Comparison of ENCODE assay signal across 14 cellular contexts in genomic region chr13:48852911-48853310, GRCh38.
DNase-seq lines count a peak whose midpoint lies in the region; ATAC-seq and TF ChIP-seq lines count a peak whose summit lies in the region.
"Had no signal": no experiment of that assay in that cellular context is flagged by ENCODE, and none has a peak within 500 bp of the region (broad histone marks: within the 10 kb centered on the region; RNA-seq: fewer than 3 reads in every experiment).

No MANE protein-coding gene starts in this region.

- in situ Hi-C loops in brain microvascular endothelial cell (cut with HindIII; ENCODE audit: low pct_ligation_motif_present, low sequenced_read_pairs) = no loop called here

- no peak for ATAC-seq in HG02588 (IDR thresholded peaks at IDR 0.05; ENCODE audit: unreplicated experiment)
- ATAC-seq: CD8-positive, alpha-beta T cell; GM12878 had no signal

- H3K27ac ChIP-seq in BLaER1 treated with 17β-estradiol and CSF1 and Interleukin-3, amounts not matched to agents 10 nM and 100 nM = no peak overlapping the region
- H3K27ac ChIP-seq in brain microvascular endothelial cell = peak overlapping the region; percentile 87
- peak overlapping the region; percentile 14 for H3K27ac ChIP-seq in osteoblast (ENCODE audit: low read depth, low read length)
- no peak overlapping the region for H3K27ac ChIP-seq in MM.1S (ENCODE audit: low read length)
- H3K27ac ChIP-seq: C4-2B, GM23248 had no signal

- no peak for TF ChIP-seq CTCF in brain microvascular endothelial cell (IDR thresholded peaks at IDR 0.05; ENCODE audit: low read depth, low read length, missing control alignments)
- no peak for TF ChIP-seq CTCF in osteoblast (IDR thresholded peaks at IDR 0.05; ENCODE audit: extremely low read depth, low read depth, low read length)
- TF ChIP-seq CTCF in MM.1S (IDR thresholded peaks at IDR 0.05; ENCODE audit: low read length) = no peak

- no peaks in the 10 kb centered on the region for H3F3A ChIP-seq in MM.1S (ENCODE audit: insufficient read depth, low read length)

- no peaks in the 10 kb centered on the region for H3K9me3 ChIP-seq in BLaER1 treated with 17β-estradiol and CSF1 and Interleukin-3, amounts not matched to agents 10 nM and 100 nM (replicated peaks in 1 of 11)
- H3K9me3 ChIP-seq in osteoblast (ENCODE audit: low read depth, low read length) (no peaks in the 10 kb centered on the region), MM.1S (replicated peaks; ENCODE audit: insufficient read depth, low read length) (no peaks in the 10 kb centered on the region)

- peaks cover 0 to 4% (median 0%) of the 10 kb centered on the region in 11 experiments; a peak in 1 of 22 replicates for H3K27me3 ChIP-seq in BLaER1 treated with 17β-estradiol and CSF1 and Interleukin-3, amounts not matched to agents 10 nM and 100 nM
- H3K27me3 ChIP-seq in brain microvascular endothelial cell (replicated peaks) (no peaks in the 10 kb centered on the region), osteoblast (ENCODE audit: insufficient read depth, low read length) (peaks cover 2% of the 10 kb centered on the region), MM.1S (replicated peaks; ENCODE audit: insufficient read depth, low read length) (no peaks in the 10 kb centered on the region)

- H2AFZ ChIP-seq in osteoblast (ENCODE audit: low read length) (no peak overlapping the region), MM.1S (ENCODE audit: low read length) (no peak overlapping the region)
- H2AFZ ChIP-seq: GM23248 had no signal

- H3K4me2 ChIP-seq in BLaER1 treated with 17β-estradiol and CSF1 and Interleukin-3, amounts not matched to agents 10 nM and 100 nM = peak overlapping the region; percentile 50 to 78 (median 70); a peak in 19 of 22 replicates
- peak overlapping the region; percentile 76 for H3K4me2 ChIP-seq in osteoblast (ENCODE audit: insufficient read depth, low read length)
- H3K4me2 ChIP-seq in MM.1S (ENCODE audit: low read depth, low read length) = no peak overlapping the region

- H3K79me2 ChIP-seq in osteoblast (ENCODE audit: insufficient read depth, low read length) = no peaks in the 10 kb centered on the region
- no peaks in the 10 kb centered on the region for H3K79me2 ChIP-seq in MM.1S (ENCODE audit: low read length)

- no peak overlapping the region for H3K4me3 ChIP-seq in BLaER1 treated with 17β-estradiol and CSF1 and Interleukin-3, amounts not matched to agents 10 nM and 100 nM
- H3K4me3 ChIP-seq in brain microvascular endothelial cell (ENCODE audit: low read depth, low read length) (no peak overlapping the region), osteoblast (ENCODE audit: insufficient read depth, low read length) (no peak overlapping the region), MM.1S (ENCODE audit: low read length) (no peak overlapping the region)
- H3K4me3 ChIP-seq: GM12878, GM23248 had no signal

- H4K20me1 ChIP-seq in BLaER1 treated with 17β-estradiol and CSF1 and Interleukin-3, amounts not matched to agents 10 nM and 100 nM = no peaks in the 10 kb centered on the region
- H4K20me1 ChIP-seq in osteoblast (ENCODE audit: insufficient read depth, low read length) = no peaks in the 10 kb centered on the region
- no peaks in the 10 kb centered on the region for H4K20me1 ChIP-seq in MM.1S (ENCODE audit: insufficient read depth, low read length)

- no peaks in the 10 kb centered on the region for H3K36me3 ChIP-seq in BLaER1 treated with 17β-estradiol and CSF1 and Interleukin-3, amounts not matched to agents 10 nM and 100 nM
- H3K36me3 ChIP-seq in brain microvascular endothelial cell (replicated peaks) = no peaks in the 10 kb centered on the region
- H3K36me3 ChIP-seq in osteoblast (ENCODE audit: insufficient read depth, low read length) = no peaks in the 10 kb centered on the region
- H3K36me3 ChIP-seq in MM.1S (replicated peaks; ENCODE audit: insufficient read depth, low read length) = no peaks in the 10 kb centered on the region

- H3K4me1 ChIP-seq in BLaER1 treated with 17β-estradiol and CSF1 and Interleukin-3, amounts not matched to agents 10 nM and 100 nM = peaks cover 9 to 21% (median 18%) of the 10 kb centered on the region in 10 experiments
- peaks cover 16% of the 10 kb centered on the region for H3K4me1 ChIP-seq in osteoblast (ENCODE audit: insufficient read depth, low read length)
- H3K4me1 ChIP-seq in MM.1S (ENCODE audit: low read length) = no peaks in the 10 kb centered on the region

- no peaks in the 10 kb centered on the region for H3K9me2 ChIP-seq in MM.1S (replicated peaks; ENCODE audit: insufficient read depth, low read length)

- DNase-seq in Daoy (ENCODE audit: low read depth) = peak; percentile 21
- DNase-seq in brain microvascular endothelial cell = no peak
- no peak for DNase-seq in osteoblast (ENCODE audit: insufficient read length, low spot score, missing footprints)
- no peak for DNase-seq in MM.1S
- DNase-seq in NCI-H2196 treated with DMSO at 0.1 percent for 48 hours (lab: John Stamatoyannopoulos, UW; ENCODE audit: unreplicated experiment) = no peak
- DNase-seq in DMS53 (lab: John Stamatoyannopoulos, UW) = no peak
- DNase-seq: CD8-positive, alpha-beta T cell; COR-L47; H7 had no signal

- no peak overlapping the region for H3K9ac ChIP-seq in BLaER1 treated with 17β-estradiol and CSF1 and Interleukin-3, amounts not matched to agents 10 nM and 100 nM
- no peak overlapping the region for H3K9ac ChIP-seq in MM.1S (ENCODE audit: low read length)
- H3K9ac ChIP-seq: GM23248 had no signal

Comparison
In these comparisons a context has a peak if more than half of its experiments do, and no peak if none do; other contexts are left out.
1. H3K27ac ChIP-seq: peak in brain microvascular endothelial cell (single experiment) and osteoblast (single experiment); none in BLaER1 treated with 17β-estradiol and CSF1 and Interleukin-3, amounts not matched to agents 10 nM and 100 nM (0 of 11) and MM.1S (single experiment).